Comparison of ENCODE assay signal across 28 cellular contexts in genomic region chr2:16188256-16188890, GRCh38.
"Had no signal": no experiment of that assay in that cellular context is flagged by ENCODE, and none has a peak within 500 bp of the region (broad histone marks: within the 10 kb centered on the region; RNA-seq: fewer than 3 reads in every experiment).

No MANE protein-coding gene starts in this region.

- H3K4me3 Mint-ChIP-seq: activated CD4-positive, alpha-beta memory T cell treated with anti-CD3 and anti-CD28 coated beads, Interleukin-2, amount 10 ng/mL, durations not matched to agents 7 days and 5 days; activated CD8-positive, alpha-beta memory T cell treated with anti-CD3 and anti-CD28 coated beads, Interleukin-2, amount 10 ng/mL, durations not matched to agents 7 days and 5 days; activated naive CD4-positive, alpha-beta T cell treated with anti-CD3 and anti-CD28 coated beads, Interleukin-2, amount 10 ng/mL, durations not matched to agents 7 days and 5 days; activated naive CD8-positive, alpha-beta T cell; activated naive CD8-positive, alpha-beta T cell treated with anti-CD3 and anti-CD28 coated beads, Interleukin-2, amount 50 U/mL, for 24 hours had no signal

- H3K27ac ChIP-seq: brain microvascular endothelial cell, Peyer's patch, SJSA1, VCaP had no signal

- H3K36me3 Mint-ChIP-seq: activated CD8-positive, alpha-beta memory T cell treated with anti-CD3 and anti-CD28 coated beads, Interleukin-2, amount 10 ng/mL, durations not matched to agents 7 days and 5 days; activated naive CD4-positive, alpha-beta T cell treated with anti-CD3 and anti-CD28 coated beads, Interleukin-2, amount 10 ng/mL, durations not matched to agents 7 days and 5 days; activated naive CD8-positive, alpha-beta T cell had no signal

- H3K27me3 Mint-ChIP-seq: activated CD4-positive, alpha-beta memory T cell treated with anti-CD3 and anti-CD28 coated beads, Interleukin-2, amount 10 ng/mL, durations not matched to agents 7 days and 5 days; activated CD8-positive, alpha-beta memory T cell treated with anti-CD3 and anti-CD28 coated beads, Interleukin-2, amount 10 ng/mL, durations not matched to agents 7 days and 5 days; activated naive CD4-positive, alpha-beta T cell treated with anti-CD3 and anti-CD28 coated beads, Interleukin-2, amount 10 ng/mL, durations not matched to agents 7 days and 5 days; activated naive CD8-positive, alpha-beta T cell; activated naive CD8-positive, alpha-beta T cell treated with anti-CD3 and anti-CD28 coated beads, Interleukin-2, amount 50 U/mL, for 24 hours had no signal

- H3K4me1 Mint-ChIP-seq: activated CD4-positive, alpha-beta memory T cell treated with anti-CD3 and anti-CD28 coated beads, Interleukin-2, amount 10 ng/mL, durations not matched to agents 7 days and 5 days; activated CD8-positive, alpha-beta memory T cell treated with anti-CD3 and anti-CD28 coated beads, Interleukin-2, amount 10 ng/mL, durations not matched to agents 7 days and 5 days; activated naive CD4-positive, alpha-beta T cell treated with anti-CD3 and anti-CD28 coated beads, Interleukin-2, amount 10 ng/mL, durations not matched to agents 7 days and 5 days; activated naive CD8-positive, alpha-beta T cell treated with anti-CD3 and anti-CD28 coated beads, Interleukin-2, amount 50 U/mL, for 24 hours had no signal

- H3K27me3 ChIP-seq: brain microvascular endothelial cell, Peyer's patch, SJSA1 had no signal

- H3K36me3 ChIP-seq: brain microvascular endothelial cell, Peyer's patch, SJSA1 had no signal

- H3K9me3 Mint-ChIP-seq: activated naive CD4-positive, alpha-beta T cell treated with anti-CD3 and anti-CD28 coated beads, Interleukin-2, amount 10 ng/mL, durations not matched to agents 7 days and 5 days; activated naive CD8-positive, alpha-beta T cell treated with anti-CD3 and anti-CD28 coated beads, Interleukin-2, amount 50 U/mL, for 24 hours had no signal

- H3K4me1 ChIP-seq: Peyer's patch, SJSA1 had no signal

- H3K27ac Mint-ChIP-seq: activated CD4-positive, alpha-beta memory T cell treated with anti-CD3 and anti-CD28 coated beads, Interleukin-2, amount 10 ng/mL, durations not matched to agents 7 days and 5 days; activated CD8-positive, alpha-beta memory T cell treated with anti-CD3 and anti-CD28 coated beads, Interleukin-2, amount 10 ng/mL, durations not matched to agents 7 days and 5 days; activated naive CD8-positive, alpha-beta T cell; activated naive CD8-positive, alpha-beta T cell treated with anti-CD3 and anti-CD28 coated beads, Interleukin-2, amount 50 U/mL, for 24 hours had no signal

- H3K9me3 ChIP-seq: Peyer's patch, SJSA1 had no signal

- H3K4me3 ChIP-seq: Peyer's patch, SJSA1 had no signal

- DNase-seq: activated CD4-positive, alpha-beta memory T cell treated with anti-CD3 and anti-CD28 coated beads, Interleukin-2, amount 10 ng/mL, durations not matched to agents 7 days and 5 days; activated CD4-positive, alpha-beta T cell treated with anti-CD3 and anti-CD28 coated beads for 1 hour; activated CD4-positive, alpha-beta T cell treated with anti-CD3 and anti-CD28 coated beads for 48 hours; activated CD4-positive, CD25-positive, alpha-beta regulatory T cell; activated CD8-positive, alpha-beta memory T cell treated with anti-CD3 and anti-CD28 coated beads for 24 hours; activated CD8-positive, alpha-beta memory T cell treated with anti-CD3 and anti-CD28 coated beads, Interleukin-2, amount 10 ng/mL, durations not matched to agents 7 days and 5 days; activated CD8-positive, alpha-beta memory T cell treated with anti-CD3 and anti-CD28 coated beads, Interleukin-2, amount 50 U/mL, for 48 hours; activated effector memory CD4-positive, alpha-beta T cell treated with Interleukin-2 at 50 U/mL for 16 hours; activated naive CD4-positive, alpha-beta T cell treated with anti-CD3 and anti-CD28 coated beads, Interleukin-2, amount 10 ng/mL, durations not matched to agents 7 days and 5 days; activated naive CD8-positive, alpha-beta T cell treated with anti-CD3 and anti-CD28 coated beads, Interleukin-2, amount 50 U/mL, for 24 hours; activated T-cell treated with anti-CD3 and anti-CD28 coated beads, Interleukin-2, amount 50 U/mL, for 48 hours; anterior cingulate cortex; brain microvascular endothelial cell; central memory CD4-positive, alpha-beta T cell; NCI-H1105; NCI-H1417 treated with DMSO at 0.1 percent for 48 hours; NCI-H2081; PC-3; RPMI8226; SHP77 treated with DMSO at 0.1 percent for 48 hours; SW 1271; T-helper 1 cell; T-helper 2 cell; T-helper 9 cell had no signal
